Comparison of ENCODE assay signal across 26 cellular contexts in the genomic region with DNA sequence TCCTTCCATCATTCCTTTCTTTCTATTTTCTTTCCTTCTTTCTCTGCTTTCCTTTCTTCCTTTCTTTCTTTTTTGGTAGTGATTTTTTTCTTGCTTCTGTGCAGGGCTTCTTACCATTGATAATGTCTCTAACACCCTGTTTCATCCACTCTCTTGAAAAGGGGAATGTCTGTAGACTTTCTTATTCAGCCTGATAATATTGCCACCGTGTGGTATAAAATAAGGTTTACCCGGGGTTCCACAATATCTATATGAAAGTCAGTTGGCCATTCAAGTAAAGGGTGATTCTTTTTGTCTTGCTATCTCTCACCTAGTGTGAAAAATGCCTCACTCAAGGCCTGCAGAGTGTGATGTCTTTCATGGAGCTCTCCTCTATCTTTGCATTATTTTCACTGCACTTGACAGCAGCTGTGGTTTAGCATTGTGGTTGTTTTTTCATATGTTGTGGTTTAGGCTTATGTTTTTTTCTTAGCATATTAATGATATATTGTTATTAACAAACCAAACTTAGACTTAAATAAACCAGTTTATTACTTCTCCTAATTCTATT.
DNase-seq lines count a peak whose midpoint lies in the region; ATAC-seq, FAIRE-seq and TF ChIP-seq lines count a peak whose summit lies in the region.
"Had no signal": no experiment of that assay in that cellular context is flagged by ENCODE, and none has a peak within 500 bp of the region (broad histone marks: within the 10 kb centered on the region; RNA-seq: fewer than 3 reads in every experiment).

No MANE protein-coding gene starts in this region.

- H3K27ac Mint-ChIP-seq in natural killer cell treated with Interleukin-12 subunit alpha and Interleukin-12 subunit beta and Interleukin-15 and Interleukin-18, amount 100 ng/mL, for 72 hours = no peak overlapping the region
- H3K27ac Mint-ChIP-seq: activated CD8-positive, alpha-beta T cell treated with anti-CD3 and anti-CD28 coated beads for 36 hours; activated naive CD8-positive, alpha-beta T cell treated with anti-CD3 and anti-CD28 coated beads for 36 hours; stimulated activated naive CD8-positive, alpha-beta T cell treated with anti-CD3 and anti-CD28 coated beads, Interleukin-15, amount 100 ng/mL, for 72 hours had no signal

- POLR2A ChIA-PET in HepG2 (lab: Yijun Ruan, JAX) = no interaction called here

- TF ChIP-seq POLR2A in HepG2 (IDR thresholded peaks at IDR 0.05; ENCODE audit: insufficient read depth in 1 of 2, low read depth in 2 of 2, low read length in 2 of 2) = no peak
- TF ChIP-seq POLR2A in right lobe of liver (IDR thresholded peaks at IDR 0.05) = no peak

- H3K27ac ChIP-seq in HepG2 (ENCODE audit: extremely low read length, insufficient read depth, low read length) = no peak overlapping the region
- no peak overlapping the region for H3K27ac ChIP-seq in right lobe of liver
- no peak overlapping the region for H3K27ac ChIP-seq in SK-N-MC
- no peak overlapping the region for H3K27ac ChIP-seq in effector memory CD4-positive, alpha-beta T cell (ENCODE audit: insufficient read depth, low read length, poor library complexity, severe bottlenecking)
- no peak overlapping the region for H3K27ac ChIP-seq in pancreas
- H3K27ac ChIP-seq: ascending aorta; BLaER1 treated with 17β-estradiol and CSF1 and Interleukin-3, amounts not matched to agents 10 nM and 100 nM; sigmoid colon; tibial nerve had no signal

- H3F3A ChIP-seq in Loucy (ENCODE audit: low read depth) = no peaks in the 10 kb centered on the region

- peaks cover 7 to 9% of the 10 kb centered on the region in 2 donors for H3K4me1 Mint-ChIP-seq in natural killer cell treated with Interleukin-12 subunit alpha and Interleukin-12 subunit beta and Interleukin-15 and Interleukin-18, amount 100 ng/mL, for 72 hours (ENCODE audit: low read depth in 2 of 2)
- H3K4me1 Mint-ChIP-seq: activated naive CD8-positive, alpha-beta T cell treated with anti-CD3 and anti-CD28 coated beads for 36 hours; stimulated activated naive CD8-positive, alpha-beta T cell treated with anti-CD3 and anti-CD28 coated beads, Interleukin-15, amount 100 ng/mL, for 72 hours had no signal

- H3K4me1 ChIP-seq in HepG2 (ENCODE audit: insufficient read depth, low read length) (no peaks in the 10 kb centered on the region), right lobe of liver (no peaks in the 10 kb centered on the region), Loucy (ENCODE audit: insufficient read depth, low read length, poor library complexity, severe bottlenecking) (no peaks in the 10 kb centered on the region), pancreas (no peaks in the 10 kb centered on the region)
- no peaks in the 10 kb centered on the region for H3K4me1 ChIP-seq in effector memory CD4-positive, alpha-beta T cell (ENCODE audit: control insufficient read depth, insufficient read depth, low read length, poor library complexity, severe bottlenecking)
- H3K4me1 ChIP-seq: ascending aorta; BLaER1 treated with 17β-estradiol and CSF1 and Interleukin-3, amounts not matched to agents 10 nM and 100 nM; Caco-2; sigmoid colon had no signal

- H4K20me1 ChIP-seq in HepG2 (ENCODE audit: insufficient read depth, low read length) (no peaks in the 10 kb centered on the region), Loucy (ENCODE audit: insufficient read depth, low read length, poor library complexity, severe bottlenecking) (no peaks in the 10 kb centered on the region)
- H4K20me1 ChIP-seq: BLaER1 treated with 17β-estradiol and CSF1 and Interleukin-3, amounts not matched to agents 10 nM and 100 nM had no signal

- peak overlapping the region; percentile 9 for H3K4me3 Mint-ChIP-seq in natural killer cell treated with Interleukin-12 subunit alpha and Interleukin-12 subunit beta and Interleukin-15 and Interleukin-18, amount 100 ng/mL, for 72 hours
- H3K4me3 Mint-ChIP-seq: activated CD8-positive, alpha-beta T cell treated with anti-CD3 and anti-CD28 coated beads for 36 hours; activated naive CD8-positive, alpha-beta T cell treated with anti-CD3 and anti-CD28 coated beads for 36 hours; neural crest cell; stimulated activated naive CD8-positive, alpha-beta T cell treated with anti-CD3 and anti-CD28 coated beads, Interleukin-15, amount 100 ng/mL, for 72 hours had no signal

- no peak overlapping the region for H3K4me3 ChIP-seq in HepG2 (replicated peaks in 1 of 3; ENCODE audit: insufficient read depth in 1 of 3, low read depth in 2 of 3, low read length in 3 of 3)
- no peak overlapping the region for H3K4me3 ChIP-seq in right lobe of liver
- H3K4me3 ChIP-seq in Loucy (ENCODE audit: low read length, poor library complexity, severe bottlenecking) = no peak overlapping the region
- no peak overlapping the region for H3K4me3 ChIP-seq in SK-N-MC
- no peak overlapping the region for H3K4me3 ChIP-seq in effector memory CD4-positive, alpha-beta T cell (ENCODE audit: insufficient read depth, low read depth, low read length, poor library complexity, severe bottlenecking)
- no peak overlapping the region for H3K4me3 ChIP-seq in pancreas
- H3K4me3 ChIP-seq: ascending aorta; BLaER1 treated with 17β-estradiol and CSF1 and Interleukin-3, amounts not matched to agents 10 nM and 100 nM; K562; lung; sigmoid colon; tibial nerve had no signal

- 16% methylated on average over 2 of the region's 2 CpGs for WGBS in HepG2 (ENCODE audit: low lambda C conversion rate)
- WGBS in right lobe of liver (ENCODE audit: insufficient coverage, low coverage, low lambda C conversion rate, missing lambda C conversion rate) = 79% methylated on average over 2 of the region's 2 CpGs
- 77 to 94% methylated on average over 2 of the region's 2 CpGs for WGBS in pancreas, 2 donors

- TF ChIP-seq CTCF in HepG2 (CRISPR knock-in tag; IDR thresholded peaks at IDR 0.05) (no peak), right lobe of liver (IDR thresholded peaks at IDR 0.05) (no peak), Loucy (conservative IDR thresholded peaks at IDR 0.05; ENCODE audit: low read length) (peak; percentile 33), pancreas (IDR thresholded peaks at IDR 0.05) (no peak)

- H3K79me2 ChIP-seq in HepG2 (ENCODE audit: insufficient read depth, low read length) (no peaks in the 10 kb centered on the region), Loucy (ENCODE audit: insufficient read depth, low read length) (no peaks in the 10 kb centered on the region)

- H3K4me2 ChIP-seq in HepG2 (ENCODE audit: low read depth, low read length) (no peak overlapping the region), Loucy (ENCODE audit: low read depth, low read length, poor library complexity, severe bottlenecking) (no peak overlapping the region)
- H3K4me2 ChIP-seq: BLaER1 treated with 17β-estradiol and CSF1 and Interleukin-3, amounts not matched to agents 10 nM and 100 nM had no signal

- H3K9ac ChIP-seq in HepG2 (ENCODE audit: insufficient read depth, low read depth, low read length) = no peak overlapping the region
- no peak overlapping the region for H3K9ac ChIP-seq in Loucy (ENCODE audit: low read depth, low read length, poor library complexity, severe bottlenecking)
- H3K9ac ChIP-seq in SK-N-MC (ENCODE audit: insufficient read length) = no peak overlapping the region
- H3K9ac ChIP-seq: BLaER1 treated with 17β-estradiol and CSF1 and Interleukin-3, amounts not matched to agents 10 nM and 100 nM had no signal

- no peaks in the 10 kb centered on the region for H3K9me2 ChIP-seq in Loucy (replicated peaks; ENCODE audit: low read depth, low read length)

- FAIRE-seq in HepG2 (lab: Jason Lieb, UNC) (no peak), pancreas (lab: Jason Lieb, UNC) (no peak)
- FAIRE-seq: endothelial cell of umbilical vein, K562 had no signal

- no peaks in the 10 kb centered on the region; a peak in 1 of 5 replicates for H3K36me3 ChIP-seq in HepG2 (replicated peaks in 1 of 2; ENCODE audit: control insufficient read depth in 1 of 2, insufficient read depth in 2 of 2, low read length in 2 of 2)
- H3K36me3 ChIP-seq in right lobe of liver = no peaks in the 10 kb centered on the region
- H3K36me3 ChIP-seq in Loucy (ENCODE audit: insufficient read depth, low read length) = no peaks in the 10 kb centered on the region
- no peaks in the 10 kb centered on the region for H3K36me3 ChIP-seq in SK-N-MC (ENCODE audit: insufficient read depth, low read length)
- no peaks in the 10 kb centered on the region for H3K36me3 ChIP-seq in effector memory CD4-positive, alpha-beta T cell (ENCODE audit: control insufficient read depth, insufficient read depth, low read length)
- no peaks in the 10 kb centered on the region for H3K36me3 ChIP-seq in pancreas
- H3K36me3 ChIP-seq: ascending aorta; BLaER1 treated with 17β-estradiol and CSF1 and Interleukin-3, amounts not matched to agents 10 nM and 100 nM; sigmoid colon; tibial nerve had no signal

- ATAC-seq in HepG2 = no peak
- ATAC-seq in right lobe of liver = no peak
- ATAC-seq in natural killer cell treated with Interleukin-12 subunit alpha and Interleukin-12 subunit beta and Interleukin-15 and Interleukin-18, amount 100 ng/mL, for 72 hours = no peak
- no peak for ATAC-seq in pancreas
- ATAC-seq: activated CD8-positive, alpha-beta T cell treated with anti-CD3 and anti-CD28 coated beads for 36 hours; K562; stimulated activated naive CD8-positive, alpha-beta T cell treated with anti-CD3 and anti-CD28 coated beads, Interleukin-15, amount 100 ng/mL, for 72 hours had no signal

- in situ Hi-C loops in HepG2 (cut with HindIII; ENCODE audit: extremely low pct_ligation_motif_present, low pct_unique_long_range_greater_than_20kb) = no loop called here

- peaks cover 10% of the 10 kb centered on the region for H3K36me3 Mint-ChIP-seq in natural killer cell treated with Interleukin-12 subunit alpha and Interleukin-12 subunit beta and Interleukin-15 and Interleukin-18, amount 100 ng/mL, for 72 hours
- H3K36me3 Mint-ChIP-seq: activated naive CD8-positive, alpha-beta T cell treated with anti-CD3 and anti-CD28 coated beads for 36 hours had no signal

- no peaks in the 10 kb centered on the region for H3K9me3 Mint-ChIP-seq in natural killer cell treated with Interleukin-12 subunit alpha and Interleukin-12 subunit beta and Interleukin-15 and Interleukin-18, amount 100 ng/mL, for 72 hours
- H3K9me3 Mint-ChIP-seq: stimulated activated naive CD8-positive, alpha-beta T cell treated with anti-CD3 and anti-CD28 coated beads, Interleukin-15, amount 100 ng/mL, for 72 hours had no signal

- no TSS peak for BruUV-seq in HepG2 (replicated peaks; lab: Mats Ljungman, UMichigan)

- CTCF ChIA-PET in HepG2 (lab: Yijun Ruan, JAX; ENCODE audit: low intra/inter-chr PET ratio, low total read pairs) = no interaction called here

- H2AFZ ChIP-seq in HepG2 (ENCODE audit: low read length) (no peak overlapping the region), Loucy (ENCODE audit: low read length) (no peak overlapping the region)

- peaks cover 0 to 6% of the 10 kb centered on the region in 2 donors for H3K27me3 Mint-ChIP-seq in natural killer cell treated with Interleukin-12 subunit alpha and Interleukin-12 subunit beta and Interleukin-15 and Interleukin-18, amount 100 ng/mL, for 72 hours
- H3K27me3 Mint-ChIP-seq: activated naive CD8-positive, alpha-beta T cell treated with anti-CD3 and anti-CD28 coated beads for 36 hours had no signal

- H3K9me3 ChIP-seq in HepG2 (ENCODE audit: low read length) (peaks cover 12% of the 10 kb centered on the region; the same call in 1 of the 2 replicates), right lobe of liver (peaks cover 0 to 4% (median 0%) of the 10 kb centered on the region in 4 donors), Loucy (ENCODE audit: insufficient read depth, low read depth, low read length) (no peaks in the 10 kb centered on the region), SK-N-MC (ENCODE audit: low read depth, low read length) (no peaks in the 10 kb centered on the region), pancreas (no peaks in the 10 kb centered on the region)
- H3K9me3 ChIP-seq in effector memory CD4-positive, alpha-beta T cell (ENCODE audit: control insufficient read depth, low read length) = no peaks in the 10 kb centered on the region
- H3K9me3 ChIP-seq: ascending aorta had no signal

- H3K27me3 ChIP-seq in HepG2 (ENCODE audit: control insufficient read depth in 1 of 2, insufficient read depth in 2 of 2, low read length in 2 of 2) (no peaks in the 10 kb centered on the region), right lobe of liver (no peaks in the 10 kb centered on the region), Loucy (ENCODE audit: insufficient read depth, low read length, poor library complexity, severe bottlenecking) (no peaks in the 10 kb centered on the region), pancreas (no peaks in the 10 kb centered on the region)
- H3K27me3 ChIP-seq in effector memory CD4-positive, alpha-beta T cell (replicated peaks; ENCODE audit: control insufficient read depth, insufficient read depth, low read length, poor library complexity, severe bottlenecking) = no peaks in the 10 kb centered on the region
- H3K27me3 ChIP-seq: ascending aorta; BLaER1 treated with 17β-estradiol and CSF1 and Interleukin-3, amounts not matched to agents 10 nM and 100 nM; sigmoid colon; tibial nerve had no signal

- no peak for TF ChIP-seq RAD21 in HepG2 (CRISPR knock-in tag; IDR thresholded peaks at IDR 0.05)

- intact Hi-C loops in HepG2 (cut with micrococcal nuclease; ENCODE audit: unreplicated experiment) = no loop called here
- intact Hi-C loops in right lobe of liver (cut with DNase I) = no loop called here
- intact Hi-C loops in pancreas (cut with DNase I) = no loop called here

- TF ChIP-seq EP300 in HepG2 (IDR thresholded peaks at IDR 0.05; ENCODE audit: low read depth in 2 of 2, low read length in 2 of 2) = no peak
- TF ChIP-seq EP300 in HepG2 (CRISPR knock-in tag; IDR thresholded peaks at IDR 0.05; ENCODE audit: borderline replicate concordance) = no peak

- DNase-seq in HepG2 (ENCODE audit: low spot score) = no peak
- DNase-seq in right lobe of liver = no peak
- peak; percentile 1 for DNase-seq in SK-N-MC (ENCODE audit: low read depth, low spot score)
- DNase-seq in natural killer cell treated with Interleukin-12 subunit alpha and Interleukin-12 subunit beta and Interleukin-15 and Interleukin-18, amount 100 ng/mL, for 72 hours (ENCODE audit: low spot score) = no peak
- no peak for DNase-seq in effector memory CD4-positive, alpha-beta T cell
- no peak for DNase-seq in effector CD4-positive, alpha-beta T cell
- no peak for DNase-seq in pancreas
- DNase-seq: activated CD8-positive, alpha-beta T cell treated with anti-CD3 and anti-CD28 coated beads for 36 hours; activated effector memory CD4-positive, alpha-beta T cell treated with Interleukin-2 at 50 U/mL for 16 hours; activated naive CD8-positive, alpha-beta T cell treated with anti-CD3 and anti-CD28 coated beads for 36 hours; Caco-2; kidney glomerular epithelial cell; NCI-H1694; posterior cingulate gyrus; RPMI8226; sigmoid colon; stimulated activated naive CD8-positive, alpha-beta T cell treated with anti-CD3 and anti-CD28 coated beads, Interleukin-15, amount 100 ng/mL, for 72 hours; T1000 had no signal
